11 cellular contexts compared by ENCODE assay signal in the genomic region with DNA sequence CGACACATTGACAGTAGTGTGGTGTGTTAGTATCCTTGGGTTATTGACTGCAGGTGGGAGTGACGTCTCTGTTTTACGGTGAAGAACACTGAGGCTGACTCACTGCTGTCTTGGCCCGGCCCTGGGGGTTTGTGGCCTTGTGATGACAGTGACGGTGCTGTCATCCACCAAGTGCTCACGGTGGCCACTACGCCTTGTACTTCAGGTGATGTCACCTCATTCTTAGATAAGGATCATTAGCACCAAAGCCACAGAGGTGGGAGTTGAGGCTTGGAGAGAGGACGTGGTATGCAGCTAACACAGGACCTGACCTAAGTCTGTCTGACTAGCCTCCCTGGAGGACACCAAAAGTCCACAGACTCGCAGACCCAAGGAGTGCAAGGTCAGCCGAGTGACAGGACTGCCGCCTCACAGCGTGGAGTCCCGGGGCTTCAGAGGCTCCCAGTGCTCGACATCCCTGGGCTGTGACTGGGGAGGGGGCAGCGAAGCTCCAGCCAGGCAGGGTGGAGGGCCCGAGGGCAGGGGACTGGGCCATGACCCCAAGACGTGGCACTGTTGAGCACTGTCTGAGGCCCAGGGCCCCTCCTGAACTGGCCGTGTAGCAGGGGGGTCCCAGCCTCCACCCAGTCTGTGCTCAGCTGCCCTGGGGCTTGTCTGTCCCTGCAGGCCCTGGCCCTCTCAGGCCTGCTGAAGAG. TPM values are rescaled to one million over a fixed set of nuclear protein-coding genes. Genes with fewer than 3 reads are reported as not detected.
A peak's percentile ranks its signal among the peaks of the same experiment; 100 is the strongest.
DNase-seq lines count a peak whose midpoint lies in the region; ATAC-seq, FAIRE-seq and TF ChIP-seq lines count a peak whose summit lies in the region.
"Had no signal": no experiment of that assay in that cellular context is flagged by ENCODE, and none has a peak within 500 bp of the region (broad histone marks: within the 10 kb centered on the region; RNA-seq: fewer than 3 reads in every experiment).

No MANE protein-coding gene starts in this region.

- peak; percentile 92 for FAIRE-seq in RCC 7860 (lab: Jason Lieb, UNC)
- FAIRE-seq: endometrium had no signal

- no peaks in the 10 kb centered on the region for H3K36me3 ChIP-seq in CD8-positive, alpha-beta T cell (ENCODE audit: insufficient read depth, low read length)
- H3K36me3 ChIP-seq in adrenal gland (replicated peaks in 1 of 2) (no peaks in the 10 kb centered on the region), smooth muscle cell (ENCODE audit: low read depth) (no peaks in the 10 kb centered on the region), SK-N-SH (replicated peaks in 1 of 2; ENCODE audit: control insufficient read depth in 1 of 2, insufficient read depth in 2 of 2, low read length in 1 of 2) (peaks cover 0 to 19% of the 10 kb centered on the region in 2 experiments), spleen (peaks cover 0 to 42% (median 0%) of the 10 kb centered on the region in 6 donors)

- no peak for TF ChIP-seq CTCF in CD8-positive, alpha-beta T cell (IDR thresholded peaks at IDR 0.05)
- no peak for TF ChIP-seq CTCF in adrenal gland (IDR thresholded peaks at IDR 0.05)
- no peak for TF ChIP-seq CTCF in smooth muscle cell (IDR thresholded peaks at IDR 0.05; ENCODE audit: borderline replicate concordance, insufficient read depth, poor library complexity, severe bottlenecking)
- TF ChIP-seq CTCF in SK-N-SH (IDR thresholded peaks at IDR 0.05) = no peak
- no peak for TF ChIP-seq CTCF in spleen (IDR thresholded peaks at IDR 0.05 in 8 of 11, conservative IDR thresholded peaks at IDR 0.05 in 3 of 11)

- peaks cover 5% of the 10 kb centered on the region for H4K20me1 ChIP-seq in smooth muscle cell (ENCODE audit: low read depth)
- H4K20me1 ChIP-seq in SK-N-SH (ENCODE audit: insufficient read depth) = no peaks in the 10 kb centered on the region

- 50 to 64% (median 55%) methylated on average over 15 to 18 of the region's 18 CpGs for WGBS in adrenal gland, 4 donors
- 58% methylated on average over 18 of the region's 18 CpGs for WGBS in smooth muscle cell (ENCODE audit: low lambda C conversion rate)
- 93% methylated on average over 7 of the region's 18 CpGs for WGBS in SK-N-SH (ENCODE audit: low lambda C conversion rate)
- 82 to 89% (median 85%) methylated on average over 17 to 18 of the region's 18 CpGs for WGBS in spleen, 5 donors

- intact Hi-C loops in CD8-positive, alpha-beta T cell (cut with DNase I, micrococcal nuclease) = no loop called here
- intact Hi-C loops in adrenal gland (cut with DNase I) = no loop called here
- intact Hi-C loops in spleen (cut with DNase I; ENCODE audit: low total_unique reads) = no loop called here

- DNase-seq in CD8-positive, alpha-beta T cell = peak in 4 of 7 experiments; percentile 14 to 69 (median 24)
- peak; percentile 98 for DNase-seq in RCC 7860 (ENCODE audit: low spot score)
- DNase-seq in adrenal gland = peak; percentile 80 to 93 (median 91)
- DNase-seq in smooth muscle cell (lab: John Stamatoyannopoulos, UW; ENCODE audit: unreplicated experiment) = no peak
- DNase-seq in midbrain (lab: John Stamatoyannopoulos, UW) = no peak
- no peak for DNase-seq in NCI-H510A (lab: John Stamatoyannopoulos, UW)
- DNase-seq in SK-N-SH = no peak
- DNase-seq in spleen = no peak
- DNase-seq: COR-L47 had no signal

- no peak overlapping the region for H3K4me3 Mint-ChIP-seq in CD8-positive, alpha-beta T cell

- H3K79me2 ChIP-seq in smooth muscle cell (ENCODE audit: low read depth) (no peaks in the 10 kb centered on the region), SK-N-SH (ENCODE audit: insufficient read depth) (no peaks in the 10 kb centered on the region)

- no peak overlapping the region for H3K4me3 ChIP-seq in CD8-positive, alpha-beta T cell (ENCODE audit: low read depth, low read length)
- no peak overlapping the region for H3K4me3 ChIP-seq in adrenal gland
- no peak overlapping the region for H3K4me3 ChIP-seq in smooth muscle cell
- no peak overlapping the region for H3K4me3 ChIP-seq in SK-N-SH (ENCODE audit: low read depth in 2 of 2, low read length in 1 of 2)
- H3K4me3 ChIP-seq in spleen = no peak overlapping the region

- TF ChIP-seq RAD21 in SK-N-SH (IDR thresholded peaks at IDR 0.05; ENCODE audit: low read length) = no peak

- ATAC-seq in CD8-positive, alpha-beta T cell = peak; percentile 81

- H3K4me2 ChIP-seq in smooth muscle cell = no peak overlapping the region
- no peak overlapping the region for H3K4me2 ChIP-seq in SK-N-SH

- TF ChIP-seq EP300 in SK-N-SH (IDR thresholded peaks at IDR 0.05; ENCODE audit: borderline replicate concordance in 1 of 2, low read depth in 1 of 2, low read length in 1 of 2) = no peak

- no peaks in the 10 kb centered on the region for H3K9me3 Mint-ChIP-seq in CD8-positive, alpha-beta T cell

- CTCF ChIA-PET in CD8-positive, alpha-beta T cell (lab: Charles Lee) = interaction anchor here (1.2 kb wide), 1 partner anchor 12 kb away, joined by 3 read pairs; no protein-coding TSS in a partner anchor
- CTCF ChIA-PET in SK-N-SH (lab: Yijun Ruan, JAX) = interaction anchor here (0.8 to 9.4 kb wide), 5 partner anchors 11 to 331 kb away, joined by 3 to 51 read pairs (median 5); no protein-coding TSS in a partner anchor

- H3F3A ChIP-seq in smooth muscle cell (ENCODE audit: low read depth) = no peaks in the 10 kb centered on the region
- no peaks in the 10 kb centered on the region for H3F3A ChIP-seq in SK-N-SH (replicated peaks; ENCODE audit: insufficient read depth)

- no peak overlapping the region for H3K9ac ChIP-seq in smooth muscle cell (ENCODE audit: low read depth)
- no peak overlapping the region for H3K9ac ChIP-seq in SK-N-SH

- no peaks in the 10 kb centered on the region for H3K9me3 ChIP-seq in CD8-positive, alpha-beta T cell (ENCODE audit: low read length)
- no peaks in the 10 kb centered on the region for H3K9me3 ChIP-seq in adrenal gland (replicated peaks in 1 of 3)
- H3K9me3 ChIP-seq in smooth muscle cell (replicated peaks; ENCODE audit: low read depth) = no peaks in the 10 kb centered on the region
- H3K9me3 ChIP-seq in SK-N-SH = no peaks in the 10 kb centered on the region
- H3K9me3 ChIP-seq in spleen = no peaks in the 10 kb centered on the region

- TF ChIP-seq POLR2A in adrenal gland (IDR thresholded peaks at IDR 0.05) (no peak), spleen (IDR thresholded peaks at IDR 0.05) (no peak)

- no peaks in the 10 kb centered on the region for H3K9me2 ChIP-seq in SK-N-SH

- no peaks in the 10 kb centered on the region for H3K27me3 Mint-ChIP-seq in CD8-positive, alpha-beta T cell (ENCODE audit: low read depth)
- H3K27me3 Mint-ChIP-seq: progenitor cell of endocrine pancreas had no signal

- peaks cover 8% of the 10 kb centered on the region for H3K4me1 ChIP-seq in CD8-positive, alpha-beta T cell (ENCODE audit: insufficient read depth, low read length)
- peaks cover 3 to 4% of the 10 kb centered on the region in 2 donors for H3K4me1 ChIP-seq in adrenal gland (replicated peaks in 1 of 2)
- H3K4me1 ChIP-seq in smooth muscle cell (ENCODE audit: low read depth) = no peaks in the 10 kb centered on the region
- H3K4me1 ChIP-seq in SK-N-SH (ENCODE audit: control insufficient read depth in 1 of 2, insufficient read depth in 2 of 2, low read depth in 1 of 2, low read length in 1 of 2) = peaks cover 0 to 60% of the 10 kb centered on the region in 2 experiments; a peak in 1 of 4 replicates
- H3K4me1 ChIP-seq in spleen = no peaks in the 10 kb centered on the region

- H2AFZ ChIP-seq in smooth muscle cell (ENCODE audit: low read depth) (no peak overlapping the region), SK-N-SH (ENCODE audit: low read depth) (no peak overlapping the region)

- H3K27me3 ChIP-seq in CD8-positive, alpha-beta T cell (ENCODE audit: insufficient read depth, low read length) = no peaks in the 10 kb centered on the region
- H3K27me3 ChIP-seq in adrenal gland (no peaks in the 10 kb centered on the region), smooth muscle cell (ENCODE audit: low read depth) (no peaks in the 10 kb centered on the region), SK-N-SH (ENCODE audit: insufficient read depth) (no peaks in the 10 kb centered on the region), spleen (replicated peaks in 1 of 7) (peaks cover 0 to 6% (median 0%) of the 10 kb centered on the region in 7 donors)

- H3K27ac Mint-ChIP-seq in CD8-positive, alpha-beta T cell = peak overlapping the region; percentile 32
- H3K27ac Mint-ChIP-seq: progenitor cell of endocrine pancreas had no signal

- peaks cover 13% of the 10 kb centered on the region for H3K4me1 Mint-ChIP-seq in CD8-positive, alpha-beta T cell (ENCODE audit: low read depth)

- no peak overlapping the region for H3K27ac ChIP-seq in CD8-positive, alpha-beta T cell (ENCODE audit: low read depth, low read length)
- H3K27ac ChIP-seq in adrenal gland = peak overlapping the region in 3 of 5 donors; percentile 38 to 70 (median 66)
- H3K27ac ChIP-seq in smooth muscle cell (ENCODE audit: low read depth) = peak overlapping the region; percentile 49
- peak overlapping the region in 1 of 2 experiments; percentile 34; a peak in 1 of 4 replicates for H3K27ac ChIP-seq in SK-N-SH (ENCODE audit: low read depth in 2 of 2, low read length in 1 of 2)
- no peak overlapping the region for H3K27ac ChIP-seq in spleen

- POLR2A ChIA-PET in CD8-positive, alpha-beta T cell (lab: Charles Lee) = no interaction called here
- POLR2A ChIA-PET in SK-N-SH (lab: Yijun Ruan, JAX) = no interaction called here

- H3K36me3 Mint-ChIP-seq in CD8-positive, alpha-beta T cell = no peaks in the 10 kb centered on the region

TF ChIP-seq in SK-N-SH, 30 proteins besides CTCF, POLR2A, EP300 and RAD21:
- TF ChIP-seq YY1 (IDR thresholded peaks at IDR 0.05; ENCODE audit: low read depth) (no peak), TAF1 (IDR thresholded peaks at IDR 0.05; ENCODE audit: borderline replicate concordance, low read depth, low read length) (no peak), JUND (IDR thresholded peaks at IDR 0.05) (no peak)
TF ChIP-seq in SK-N-SH: peak in this region for 0.

RNA-seq across cellular contexts. Expression of gene NAT10, which starts 56.5 kb away (rescaled TPM):
- total RNA-seq in CD8-positive, alpha-beta T cell = 10 to 100 TPM; 51.1 to 59.6 TPM
- 10 to 100 TPM; 16.8 to 53.7 (median 33.8) TPM for total RNA-seq in adrenal gland
- 10 to 100 TPM; 48.9 to 65.2 (median 49.9) TPM for polyA plus RNA-seq in adrenal gland
- total RNA-seq in smooth muscle cell = 20.9 and 21.2 TPM in 2 replicates
- 13.2 and 16.4 TPM in 2 replicates for polyA plus RNA-seq in smooth muscle cell
- polyA plus RNA-seq in SK-N-SH (2012; rRNA removed) = 31.0 and 38.4 TPM in 2 replicates
- polyA plus RNA-seq in SK-N-SH (2012; cell fraction: cytosol; rRNA removed) = 20.5 and 21.8 TPM in 2 replicates
- polyA plus RNA-seq in SK-N-SH (2012; cell fraction: nucleus; rRNA removed) = 66.1 and 70.6 TPM in 2 replicates
- total RNA-seq in spleen = 10 to 100 TPM; 27.6 to 64.5 (median 45.4) TPM
- 10 to 100 TPM; 31.4 to 37.3 (median 37.3) TPM for polyA plus RNA-seq in spleen

Comparison
In these comparisons a context has a peak if more than half of its experiments do, and no peak if none do; other contexts are left out.
1. DNase-seq: peak in CD8-positive, alpha-beta T cell (4 of 7), RCC 7860 (single experiment) and adrenal gland (7 of 7); none in smooth muscle cell (single experiment), midbrain (single experiment), NCI-H510A (single experiment), SK-N-SH (single experiment) and spleen (single experiment).
2. H3K27ac ChIP-seq: peak in adrenal gland (3 of 5) and smooth muscle cell (single experiment); none in CD8-positive, alpha-beta T cell (single experiment) and spleen (0 of 8).